In the genomic region with DNA sequence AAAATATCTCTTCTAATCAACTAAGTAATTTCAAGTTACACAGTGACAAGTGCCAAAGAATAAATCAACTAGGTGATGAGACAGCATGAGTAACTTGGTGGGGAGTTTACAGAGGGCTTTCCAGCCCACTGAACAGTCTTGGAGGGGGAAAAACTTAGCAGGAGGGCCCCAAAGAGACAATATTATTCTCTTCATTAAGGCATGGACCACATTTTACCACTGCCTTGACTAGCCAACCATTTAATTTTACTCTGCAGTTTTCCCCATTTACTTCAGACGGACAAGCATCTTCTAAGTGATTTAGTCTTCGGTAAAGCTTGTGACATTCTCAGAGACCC, we compare ENCODE assay signal across 18 cellular contexts. TPM values are rescaled to one million over a fixed set of nuclear protein-coding genes. Genes with fewer than 3 reads are reported as not detected.
DNase-seq lines count a peak whose midpoint lies in the region; ATAC-seq and TF ChIP-seq lines count a peak whose summit lies in the region.
"Had no signal": no experiment of that assay in that cellular context is flagged by ENCODE, and none has a peak within 500 bp of the region (broad histone marks: within the 10 kb centered on the region; RNA-seq: fewer than 3 reads in every experiment).

No MANE protein-coding gene starts in this region.

- H2AFZ ChIP-seq in OCI-LY3 (ENCODE audit: low read depth, low read length), result peak overlapping the region; percentile 32
- H2AFZ ChIP-seq: GM23248 had no signal

- CTCF ChIA-PET in CD8-positive, alpha-beta memory T cell (lab: Charles Lee), result no interaction called here

- no peak overlapping the region for H3K4me3 ChIP-seq in OCI-LY3 (ENCODE audit: low read length)
- H3K4me3 ChIP-seq in CD8-positive, alpha-beta memory T cell (ENCODE audit: low read length), result no peak overlapping the region
- H3K4me3 ChIP-seq: GM23248, HAP-1 had no signal

- POLR2A ChIA-PET in CD8-positive, alpha-beta memory T cell (lab: Charles Lee), result no interaction called here

- H3K9me3 ChIP-seq in OCI-LY3 (ENCODE audit: insufficient read depth, low read length), result no peaks in the 10 kb centered on the region
- H3K9me3 ChIP-seq in CD8-positive, alpha-beta memory T cell (ENCODE audit: low read length), result no peaks in the 10 kb centered on the region
- H3K9me3 ChIP-seq: Caco-2, HAP-1 had no signal

- peak overlapping the region; percentile 18 for H3K4me2 ChIP-seq in OCI-LY3 (ENCODE audit: low read length)

- H3K36me3 Mint-ChIP-seq in CD8-positive, alpha-beta memory T cell, result no peaks in the 10 kb centered on the region
- H3K36me3 Mint-ChIP-seq: CD14-positive monocyte; CD8-positive, alpha-beta T cell had no signal

- peaks cover 9 to 45% of the 10 kb centered on the region in 2 donors for H3K27me3 Mint-ChIP-seq in CD8-positive, alpha-beta memory T cell

- no peak overlapping the region for H3K9ac ChIP-seq in OCI-LY3 (ENCODE audit: low read length)
- H3K9ac ChIP-seq: GM23248 had no signal

- ATAC-seq in GM18868 (IDR thresholded peaks at IDR 0.05; ENCODE audit: unreplicated experiment), result peak; percentile 57
- ATAC-seq: CD8-positive, alpha-beta T cell had no signal

- peak overlapping the region; percentile 61 for H3K27ac ChIP-seq in OCI-LY3 (ENCODE audit: low read length)
- H3K27ac ChIP-seq in CD8-positive, alpha-beta memory T cell (ENCODE audit: low read depth, low read length), result no peak overlapping the region
- H3K27ac ChIP-seq: 22Rv1, GM23248 had no signal

- peak; percentile 54 for DNase-seq in glomerular visceral epithelial cell (ENCODE audit: extremely low spot score)
- peak; percentile 82 for DNase-seq in kidney tubule cell (ENCODE audit: low spot score)
- no peak for DNase-seq in mesenteric fat pad (ENCODE audit: low spot score)
- DNase-seq in CD8-positive, alpha-beta memory T cell, result no peak
- DNase-seq in SHP77 (lab: John Stamatoyannopoulos, UW), result no peak
- DNase-seq in activated gamma-delta T cell (lab: John Stamatoyannopoulos, UW), result no peak
- DNase-seq: CD8-positive, alpha-beta T cell; DND-41; GDM1; GM23248; HFFc6 had no signal

- H3K79me2 ChIP-seq in OCI-LY3 (ENCODE audit: low read length), result no peaks in the 10 kb centered on the region

- H3K4me1 Mint-ChIP-seq in CD8-positive, alpha-beta memory T cell, result peaks cover 4 to 5% (median 4%) of the 10 kb centered on the region in 3 donors
- H3K4me1 Mint-ChIP-seq: CD14-positive monocyte, IgD-negative memory B cell had no signal

- no peak overlapping the region for H3K27ac Mint-ChIP-seq in CD8-positive, alpha-beta memory T cell
- H3K27ac Mint-ChIP-seq: CD14-positive monocyte; CD8-positive, alpha-beta T cell; HFFc6 had no signal

- H3K9me3 Mint-ChIP-seq in CD8-positive, alpha-beta memory T cell, result no peaks in the 10 kb centered on the region
- H3K9me3 Mint-ChIP-seq: CD8-positive, alpha-beta T cell; HFFc6; IgD-negative memory B cell had no signal

- H3K36me3 ChIP-seq in OCI-LY3 (replicated peaks; ENCODE audit: low read depth, low read length), result no peaks in the 10 kb centered on the region
- no peaks in the 10 kb centered on the region for H3K36me3 ChIP-seq in CD8-positive, alpha-beta memory T cell (ENCODE audit: insufficient read depth, low read length)
- H3K36me3 ChIP-seq: HAP-1 had no signal

- H3K27me3 ChIP-seq in OCI-LY3 (ENCODE audit: low read depth, low read length), result no peaks in the 10 kb centered on the region
- no peaks in the 10 kb centered on the region for H3K27me3 ChIP-seq in CD8-positive, alpha-beta memory T cell (ENCODE audit: insufficient read depth, low read length, poor library complexity, severe bottlenecking)

- H3K4me3 Mint-ChIP-seq in CD8-positive, alpha-beta memory T cell, result peak overlapping the region in 1 of 7 donors; percentile 7
- H3K4me3 Mint-ChIP-seq: CD14-positive monocyte; CD8-positive, alpha-beta T cell; HFFc6; IgD-negative memory B cell had no signal

- no peaks in the 10 kb centered on the region for H4K20me1 ChIP-seq in OCI-LY3 (ENCODE audit: insufficient read depth, low read length)

- TF ChIP-seq CTCF in OCI-LY3 (IDR thresholded peaks at IDR 0.05; ENCODE audit: low read depth, low read length), result no peak

- H3K4me1 ChIP-seq in OCI-LY3 (ENCODE audit: low read length), result peaks cover 38% of the 10 kb centered on the region
- no peaks in the 10 kb centered on the region for H3K4me1 ChIP-seq in CD8-positive, alpha-beta memory T cell (ENCODE audit: insufficient read depth, low read length)

RNA-seq across cellular contexts. Expression of a gene that starts 25.3 kb away (rescaled TPM):
- 16.6 TPM for total RNA-seq in mesenteric fat pad
- total RNA-seq in CD8-positive, alpha-beta memory T cell, result 10 to 100 TPM; 27.0 to 29.6 TPM
- polyA plus RNA-seq in CD8-positive, alpha-beta memory T cell, result 12.3 TPM

Comparison
In these comparisons a context has a peak if more than half of its experiments do, and no peak if none do; other contexts are left out.
1. DNase-seq: peak in glomerular visceral epithelial cell (single experiment) and kidney tubule cell (single experiment); none in mesenteric fat pad (single experiment), CD8-positive, alpha-beta memory T cell (0 of 5), SHP77 (0 of 2) and activated gamma-delta T cell (single experiment).